Comparison of ENCODE assay signal across 8 cellular contexts in the genomic region with DNA sequence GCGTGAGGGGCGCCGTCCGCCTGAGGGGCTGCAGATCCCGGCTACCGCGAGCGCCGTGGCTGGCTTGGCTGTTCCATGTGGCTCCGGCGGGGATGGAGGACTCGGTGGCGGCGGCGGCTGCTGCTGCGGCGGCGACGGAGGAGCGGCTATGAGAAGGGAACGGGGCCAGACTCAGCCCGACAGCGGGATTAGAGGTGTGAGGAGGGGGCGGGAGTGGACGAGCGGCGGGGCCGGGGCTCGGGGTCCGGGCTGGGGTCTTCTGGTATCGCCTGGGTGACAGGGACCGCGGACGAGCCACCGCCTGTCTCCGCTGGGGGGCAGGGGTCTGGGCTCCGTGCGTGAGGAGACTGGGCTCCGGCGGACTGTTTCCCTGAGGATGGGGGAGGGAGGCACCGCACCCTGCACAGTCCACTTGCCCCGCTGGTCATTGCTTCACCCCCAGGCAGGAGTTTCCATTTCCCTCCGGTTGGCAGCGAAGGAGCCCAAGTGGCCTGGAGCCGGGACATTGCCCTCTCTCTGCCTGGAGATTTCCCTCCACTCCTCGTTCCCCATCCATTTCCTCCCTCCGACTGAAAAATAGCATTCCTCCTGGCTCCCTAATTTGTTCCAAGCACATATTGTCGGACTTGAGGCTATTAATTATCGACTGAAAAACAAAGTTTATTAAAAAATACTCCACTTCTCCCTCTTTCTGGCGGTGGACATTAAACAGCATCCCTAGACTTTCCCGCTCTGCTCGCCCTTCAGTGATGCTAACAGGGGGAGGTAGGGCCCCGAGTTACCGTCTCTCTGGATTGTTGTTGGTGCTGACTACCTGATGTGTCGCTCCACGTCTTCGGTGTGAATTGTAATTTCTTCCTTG. TPM values are rescaled to one million over a fixed set of nuclear protein-coding genes. Genes with fewer than 3 reads are reported as not detected.
DNase-seq lines count a peak whose midpoint lies in the region; ATAC-seq and TF ChIP-seq lines count a peak whose summit lies in the region.

No MANE protein-coding gene starts in this region.

- no peaks in the 10 kb centered on the region for H3K9me3 ChIP-seq in upper lobe of right lung

- peaks cover 0 to 3% (median 0%) of the 10 kb centered on the region in 9 donors for H3K9me3 Mint-ChIP-seq in naive thymus-derived CD8-positive, alpha-beta T cell

- peak overlapping the region; percentile 66 to 96 (median 92) for H3K27ac Mint-ChIP-seq in naive thymus-derived CD8-positive, alpha-beta T cell

- intact Hi-C loops in upper lobe of right lung (cut with DNase I), result no loop called here

- peak; percentile 2 for ATAC-seq in HG02970 (IDR thresholded peaks at IDR 0.05; ENCODE audit: low FRiP score, unreplicated experiment)
- ATAC-seq in naive thymus-derived CD8-positive, alpha-beta T cell, result peak; percentile 22 to 29
- peak; percentile 56 for ATAC-seq in upper lobe of right lung

- DNase-seq in SIG-M5 treated with dmso at 0.1 percent for 504 hours (lab: John Stamatoyannopoulos, UW; ENCODE audit: unreplicated experiment) (peak; percentile 45), SIG-M5 (lab: John Stamatoyannopoulos, UW) (no peak), NCI-H748 (lab: John Stamatoyannopoulos, UW; ENCODE audit: unreplicated experiment) (peak; percentile 63), fibroblast of the conjunctiva (ENCODE audit: low read depth) (peak; percentile 24), upper lobe of right lung (peak; percentile 85)
- DNase-seq in activated T-helper 9 cell treated with anti-CD3 and anti-CD28 coated beads, Interleukin-2, amount 50 U/mL, for 16 hours (ENCODE audit: low read depth), result peak; percentile 21
- peak in 3 of 10 donors; percentile 5 to 15 (median 14) for DNase-seq in naive thymus-derived CD8-positive, alpha-beta T cell

- peaks cover 14% of the 10 kb centered on the region for H3K4me1 ChIP-seq in upper lobe of right lung

- no peaks in the 10 kb centered on the region for H3K27me3 Mint-ChIP-seq in naive thymus-derived CD8-positive, alpha-beta T cell

- peak overlapping the region; percentile 81 for H3K27ac ChIP-seq in upper lobe of right lung

- POLR2A ChIA-PET in naive thymus-derived CD8-positive, alpha-beta T cell (lab: Charles Lee), result no interaction called here

- peaks cover 25 to 39% (median 34%) of the 10 kb centered on the region in 4 donors for H3K4me1 Mint-ChIP-seq in naive thymus-derived CD8-positive, alpha-beta T cell

- no peaks in the 10 kb centered on the region for H3K36me3 ChIP-seq in upper lobe of right lung

- H3K27me3 ChIP-seq in upper lobe of right lung, result no peaks in the 10 kb centered on the region

- peak overlapping the region; percentile 72 for H3K4me3 ChIP-seq in upper lobe of right lung

- peak; percentile 43 for TF ChIP-seq CTCF in upper lobe of right lung (IDR thresholded peaks at IDR 0.05)

- H3K36me3 Mint-ChIP-seq in naive thymus-derived CD8-positive, alpha-beta T cell, result peaks cover 5 to 9% (median 6%) of the 10 kb centered on the region in 3 donors

- H3K4me3 Mint-ChIP-seq in naive thymus-derived CD8-positive, alpha-beta T cell, result peak overlapping the region; percentile 84 to 98 (median 92)

RNA-seq across cellular contexts. Expression of gene EHBP1, which starts 0.6 kb away (rescaled TPM):
- 10 to 100 TPM; 29.2 to 30.8 TPM for total RNA-seq in naive thymus-derived CD8-positive, alpha-beta T cell
- polyA plus RNA-seq in naive thymus-derived CD8-positive, alpha-beta T cell, result 10 to 100 TPM in 1 of 3 donors, 1 to 10 TPM in 2; 9.8 to 10.3 (median 9.9) TPM
- 46.7 TPM for total RNA-seq in upper lobe of right lung

Comparison
In these comparisons a context has a peak if more than half of its experiments do, and no peak if none do; other contexts are left out.
1. ATAC-seq: peak in every context shown above with its lines; median percentile 56 in upper lobe of right lung; 26 in naive thymus-derived CD8-positive, alpha-beta T cell; 2 in HG02970.